Comparison of ENCODE assay signal across 1 cellular context in genomic region chr7:112236597-112236996, GRCh38.
TF ChIP-seq lines count a peak whose summit lies in the region.

No MANE protein-coding gene starts in this region.

TF ChIP-seq in HepG2, 621 proteins besides CTCF, POLR2A, EP300 and RAD21 (continued from another document and continues in another):
- TF ChIP-seq POGK (CRISPR knock-in tag; conservative IDR thresholded peaks at IDR 0.05) (no peak), ZKSCAN8 (CRISPR knock-in tag; IDR thresholded peaks at IDR 0.05; ENCODE audit: borderline replicate concordance) (no peak), ZNF629 (CRISPR knock-in tag; conservative IDR thresholded peaks at IDR 0.05) (no peak), ZNF33B (CRISPR knock-in tag; IDR thresholded peaks at IDR 0.05) (no peak), ZNF660 (CRISPR knock-in tag; IDR thresholded peaks at IDR 0.05; ENCODE audit: borderline replicate concordance, low read depth) (no peak), HHEX (CRISPR knock-in tag; IDR thresholded peaks at IDR 0.05) (peak; percentile 33; the same call in 1 of the 2 replicates), ZNF644 (CRISPR knock-in tag; IDR thresholded peaks at IDR 0.05; ENCODE audit: low read depth) (peak; percentile 66; the same call in 1 of the 2 replicates), ZNF781 (CRISPR knock-in tag; IDR thresholded peaks at IDR 0.05; ENCODE audit: borderline replicate concordance, not compliant biosample characterization) (no peak), KDM1A (CRISPR knock-in tag; IDR thresholded peaks at IDR 0.05) (no peak), HNRNPH1 (optimal IDR thresholded peaks at IDR 0.05; ENCODE audit: low read depth, low read length) (no peak), SNRNP70 (IDR thresholded peaks at IDR 0.05; ENCODE audit: low read depth, low read length) (no peak), KAT2B (IDR thresholded peaks at IDR 0.05; ENCODE audit: borderline replicate concordance, low read depth, low read length) (no peak), ZNF468 (CRISPR knock-in tag; IDR thresholded peaks at IDR 0.05) (no peak), ZNF451 (CRISPR knock-in tag; IDR thresholded peaks at IDR 0.05) (no peak), PCBP1 (IDR thresholded peaks at IDR 0.05; ENCODE audit: borderline replicate concordance, low read depth, low read length) (no peak), ZNF792 (CRISPR knock-in tag; IDR thresholded peaks at IDR 0.05) (no peak), STAG1 (CRISPR knock-in tag; IDR thresholded peaks at IDR 0.05) (no peak), SNAPC5 (CRISPR knock-in tag; IDR thresholded peaks at IDR 0.05; ENCODE audit: borderline replicate concordance) (no peak), HES4 (CRISPR knock-in tag; IDR thresholded peaks at IDR 0.05; ENCODE audit: borderline replicate concordance) (no peak), CC2D1A (CRISPR knock-in tag; IDR thresholded peaks at IDR 0.05) (no peak), ZSCAN12 (CRISPR knock-in tag; IDR thresholded peaks at IDR 0.05) (no peak), ZNF292 (CRISPR knock-in tag; IDR thresholded peaks at IDR 0.05; ENCODE audit: borderline replicate concordance, low read depth) (no peak), ZNF431 (CRISPR knock-in tag; IDR thresholded peaks at IDR 0.05; ENCODE audit: borderline replicate concordance, low read depth) (no peak), HNRNPK (IDR thresholded peaks at IDR 0.05; ENCODE audit: low read depth, low read length, poor library complexity, severe bottlenecking) (no peak), ZSCAN30 (CRISPR knock-in tag; IDR thresholded peaks at IDR 0.05) (no peak), ZNF24 (IDR thresholded peaks at IDR 0.05) (no peak), ERF (CRISPR knock-in tag; IDR thresholded peaks at IDR 0.05) (peak; percentile 42; the same call in 1 of the 2 replicates), ELF4 (CRISPR knock-in tag; IDR thresholded peaks at IDR 0.05; ENCODE audit: borderline replicate concordance) (no peak), NFE2L2 (IDR thresholded peaks at IDR 0.05; ENCODE audit: low read length) (no peak), NRL (CRISPR knock-in tag; IDR thresholded peaks at IDR 0.05; ENCODE audit: borderline replicate concordance) (no peak), PREB (CRISPR knock-in tag; IDR thresholded peaks at IDR 0.05) (no peak), RCOR2 (CRISPR knock-in tag; IDR thresholded peaks at IDR 0.05) (peak; percentile 43; the same call in 1 of the 2 replicates), ZNF605 (CRISPR knock-in tag; IDR thresholded peaks at IDR 0.05) (no peak), ZBTB34 (CRISPR knock-in tag; IDR thresholded peaks at IDR 0.05) (no peak), XRCC5 (optimal IDR thresholded peaks at IDR 0.05; ENCODE audit: low read length) (no peak), ZMYM2 (CRISPR knock-in tag; IDR thresholded peaks at IDR 0.05) (no peak), CHD4 (IDR thresholded peaks at IDR 0.05; ENCODE audit: borderline replicate concordance, low read length) (no peak; the same call in 1 of the 2 replicates), PTBP1 (IDR thresholded peaks at IDR 0.05; ENCODE audit: low read depth, low read length, poor library complexity, severe bottlenecking) (no peak), CREB1 (IDR thresholded peaks at IDR 0.05) (no peak), CREB1 (CRISPR knock-in tag; IDR thresholded peaks at IDR 0.05) (no peak; the same call in 1 of the 2 replicates), ATF6 (CRISPR knock-in tag; conservative IDR thresholded peaks at IDR 0.05) (no peak), REST (IDR thresholded peaks at IDR 0.05; ENCODE audit: borderline replicate concordance in 1 of 2, low read depth in 1 of 2, low read length in 2 of 2) (no peak), ZKSCAN1 (IDR thresholded peaks at IDR 0.05; ENCODE audit: low read length) (no peak), MIXL1 (CRISPR knock-in tag; IDR thresholded peaks at IDR 0.05) (peak; percentile 53; the same call in 1 of the 2 replicates), TMF1 (CRISPR knock-in tag; IDR thresholded peaks at IDR 0.05; ENCODE audit: low read depth) (no peak), SRF (IDR thresholded peaks at IDR 0.05; ENCODE audit: low read depth, low read length) (no peak), ZNF83 (CRISPR knock-in tag; IDR thresholded peaks at IDR 0.05; ENCODE audit: borderline replicate concordance) (no peak), ZNF281 (CRISPR knock-in tag; IDR thresholded peaks at IDR 0.05; ENCODE audit: borderline replicate concordance) (no peak), ATF7-NPFF (CRISPR knock-in tag; IDR thresholded peaks at IDR 0.05; ENCODE audit: low read depth) (no peak), DNMT1 (CRISPR knock-in tag; IDR thresholded peaks at IDR 0.05) (no peak), UBTF (CRISPR knock-in tag; IDR thresholded peaks at IDR 0.05) (no peak), ZNF772 (CRISPR knock-in tag; IDR thresholded peaks at IDR 0.05) (no peak), SP140L (CRISPR knock-in tag; IDR thresholded peaks at IDR 0.05; ENCODE audit: borderline replicate concordance) (no peak), TARDBP (CRISPR knock-in tag; IDR thresholded peaks at IDR 0.05) (no peak), HMGA1 (CRISPR knock-in tag; conservative IDR thresholded peaks at IDR 0.05) (no peak), ZBTB7A (CRISPR knock-in tag; IDR thresholded peaks at IDR 0.05) (no peak), FOXO1 (CRISPR knock-in tag; IDR thresholded peaks at IDR 0.05) (no peak)
